ENCODE assay signal across 3 cellular contexts in the genomic region with DNA sequence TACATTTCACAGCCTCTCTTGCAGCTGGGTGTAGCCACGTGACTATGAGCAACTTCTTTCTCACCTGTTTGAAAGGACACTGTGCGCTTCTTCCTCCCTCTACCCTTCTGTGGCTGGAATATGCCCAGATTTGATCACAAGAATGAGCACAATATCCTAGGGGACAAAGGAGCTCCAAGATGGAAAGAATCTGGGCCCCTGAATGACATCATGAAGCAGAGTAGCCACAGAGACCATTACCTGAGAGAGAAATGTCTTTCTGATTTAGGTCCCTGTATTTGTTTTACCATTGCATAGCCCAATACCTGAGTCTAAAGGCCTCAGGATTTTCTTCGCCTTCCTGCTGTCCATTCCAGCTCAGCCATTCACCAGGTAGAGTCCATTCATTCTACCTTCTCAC.
TF ChIP-seq lines count a peak whose summit lies in the region.

No MANE protein-coding gene starts in this region.

TF ChIP-seq in A549, 52 proteins besides CTCF, POLR2A, EP300 and RAD21 (continued from another document):
- TF ChIP-seq, protein P1, sequence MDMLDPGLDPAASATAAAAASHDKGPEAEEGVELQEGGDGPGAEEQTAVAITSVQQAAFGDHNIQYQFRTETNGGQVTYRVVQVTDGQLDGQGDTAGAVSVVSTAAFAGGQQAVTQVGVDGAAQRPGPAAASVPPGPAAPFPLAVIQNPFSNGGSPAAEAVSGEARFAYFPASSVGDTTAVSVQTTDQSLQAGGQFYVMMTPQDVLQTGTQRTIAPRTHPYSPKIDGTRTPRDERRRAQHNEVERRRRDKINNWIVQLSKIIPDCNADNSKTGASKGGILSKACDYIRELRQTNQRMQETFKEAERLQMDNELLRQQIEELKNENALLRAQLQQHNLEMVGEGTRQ (IDR thresholded peaks at IDR 0.05), result 0 out of 2 replicates have a peak, but pooled peaks have one; percentile 3
- TF ChIP-seq HOXB5 (CRISPR knock-in tag; IDR thresholded peaks at IDR 0.05), result no peak
- no peak for TF ChIP-seq CHD2 (IDR thresholded peaks at IDR 0.05; ENCODE audit: low read length, partially characterized antibody)

TF ChIP-seq in HEK293T, 16 proteins besides CTCF, POLR2A, EP300 and RAD21 (continued from another document):
- TF ChIP-seq, protein P2, sequence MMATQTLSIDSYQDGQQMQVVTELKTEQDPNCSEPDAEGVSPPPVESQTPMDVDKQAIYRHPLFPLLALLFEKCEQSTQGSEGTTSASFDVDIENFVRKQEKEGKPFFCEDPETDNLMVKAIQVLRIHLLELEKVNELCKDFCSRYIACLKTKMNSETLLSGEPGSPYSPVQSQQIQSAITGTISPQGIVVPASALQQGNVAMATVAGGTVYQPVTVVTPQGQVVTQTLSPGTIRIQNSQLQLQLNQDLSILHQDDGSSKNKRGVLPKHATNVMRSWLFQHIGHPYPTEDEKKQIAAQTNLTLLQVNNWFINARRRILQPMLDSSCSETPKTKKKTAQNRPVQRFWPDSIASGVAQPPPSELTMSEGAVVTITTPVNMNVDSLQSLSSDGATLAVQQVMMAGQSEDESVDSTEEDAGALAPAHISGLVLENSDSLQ (IDR thresholded peaks at IDR 0.05), result peak; percentile 56

TF ChIP-seq in K562, 482 proteins besides CTCF, POLR2A, EP300 and RAD21:
- TF ChIP-seq, protein P2 (IDR thresholded peaks at IDR 0.05), result peak; percentile 56
- TF ChIP-seq DMBX1 (CRISPR knock-in tag; IDR thresholded peaks at IDR 0.05; ENCODE audit: borderline replicate concordance) (no peak), KLF6 (CRISPR knock-in tag; IDR thresholded peaks at IDR 0.05; ENCODE audit: borderline replicate concordance) (no peak)
